Comparison of ENCODE assay signal across 8 cellular contexts in the genomic region with DNA sequence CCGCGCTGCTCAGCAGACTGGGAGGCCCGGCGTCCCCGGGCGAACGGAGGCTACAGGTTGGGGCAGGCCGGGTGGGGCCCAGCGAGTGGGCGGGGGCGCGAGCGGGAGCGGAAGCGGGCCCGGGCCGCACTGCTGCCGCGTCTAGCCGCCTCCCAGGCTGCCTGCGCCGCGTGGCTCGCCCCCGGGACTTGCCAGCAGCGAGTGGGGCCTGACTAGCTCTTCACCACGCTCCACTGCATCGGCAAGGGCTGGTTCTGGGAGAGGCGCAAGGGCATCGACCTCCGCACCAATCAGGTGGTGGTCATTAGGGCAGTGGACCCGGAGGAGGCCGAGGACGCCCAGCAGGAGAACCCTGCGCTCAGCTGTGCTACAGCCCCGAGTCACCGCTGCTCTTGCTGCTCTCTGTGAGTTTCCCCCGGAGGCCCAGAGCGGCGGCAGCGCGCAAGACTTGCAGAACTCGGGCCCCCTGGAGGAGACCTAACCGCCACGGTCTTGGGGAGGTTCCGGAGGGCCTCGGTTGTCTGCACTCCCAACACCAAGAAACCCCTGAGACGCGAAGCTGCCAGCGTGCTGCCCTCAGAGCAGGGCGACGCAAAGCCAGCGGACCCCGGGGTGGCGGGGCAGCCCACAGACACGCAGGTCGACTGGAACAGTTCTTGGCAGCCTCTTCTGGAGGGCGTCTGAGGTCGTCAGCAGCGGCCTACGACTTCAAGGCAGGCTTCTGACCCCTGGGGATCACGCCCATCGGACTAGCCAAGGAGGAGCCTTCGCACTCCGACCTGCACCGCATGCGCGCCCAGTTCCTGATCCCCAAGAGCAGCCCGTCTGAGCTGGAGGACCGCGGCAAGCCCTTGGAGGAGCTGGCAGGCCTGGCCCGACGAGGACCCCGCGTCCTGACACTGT. TPM values are rescaled to one million over a fixed set of nuclear protein-coding genes. Genes with fewer than 3 reads are reported as not detected.
DNase-seq lines count a peak whose midpoint lies in the region; ATAC-seq and TF ChIP-seq lines count a peak whose summit lies in the region.

No MANE protein-coding gene starts in this region.

- TF ChIP-seq CTCF in endodermal cell (conservative IDR thresholded peaks at IDR 0.05): no peak
- TF ChIP-seq CTCF in ovary (IDR thresholded peaks at IDR 0.05): no peak
- TF ChIP-seq CTCF in tibial artery (IDR thresholded peaks at IDR 0.05): no peak

- peak overlapping the region; percentile 46 for H3K4me3 Mint-ChIP-seq in endodermal cell

- H3K4me1 Mint-ChIP-seq in endodermal cell: no peaks in the 10 kb centered on the region

- intact Hi-C loops in ovary (cut with DNase I): no loop called here
- intact Hi-C loops in tibial artery (cut with DNase I; ENCODE audit: low total_unique reads): no loop called here

- H3K4me3 ChIP-seq in endodermal cell (ENCODE audit: low read length): no peak overlapping the region
- no peak overlapping the region for H3K4me3 ChIP-seq in ovary
- peak overlapping the region; percentile 3 to 30 for H3K4me3 ChIP-seq in tibial artery

- no peaks in the 10 kb centered on the region for H3K36me3 ChIP-seq in endodermal cell (ENCODE audit: control insufficient read depth, insufficient read depth, low read length)
- no peaks in the 10 kb centered on the region for H3K36me3 ChIP-seq in ovary
- H3K36me3 ChIP-seq in tibial artery: no peaks in the 10 kb centered on the region

- no peak for ATAC-seq in HG02588 (IDR thresholded peaks at IDR 0.05; ENCODE audit: unreplicated experiment)

- H3K4me1 ChIP-seq in endodermal cell (ENCODE audit: control insufficient read depth, insufficient read depth, low read length) (no peaks in the 10 kb centered on the region), ovary (ENCODE audit: insufficient read depth) (peaks cover 6% of the 10 kb centered on the region), tibial artery (peaks cover 0 to 22% (median 18%) of the 10 kb centered on the region in 4 donors)

- no peak overlapping the region for H3K9ac ChIP-seq in endodermal cell (ENCODE audit: extremely low read depth, low read length, poor library complexity, severe bottlenecking)

- H3K9me3 Mint-ChIP-seq in endodermal cell: peaks cover 9% of the 10 kb centered on the region

- no peak overlapping the region for H3K27ac Mint-ChIP-seq in endodermal cell

- H3K9me3 ChIP-seq in endodermal cell (ENCODE audit: control insufficient read depth, low read length): no peaks in the 10 kb centered on the region
- H3K9me3 ChIP-seq in ovary: no peaks in the 10 kb centered on the region
- peaks cover 0 to 15% (median 0%) of the 10 kb centered on the region in 3 donors for H3K9me3 ChIP-seq in tibial artery

- WGBS in endodermal cell (ENCODE audit: insufficient coverage in 1 of 2, insufficient read length in 1 of 2), 2 experiments: 95 to 96% methylated on average over 43 to 75 of the region's 75 CpGs
- 30 to 42% (median 40%) methylated on average over 75 of the region's 75 CpGs for WGBS in ovary, 3 donors

- H3K27me3 Mint-ChIP-seq in endodermal cell (ENCODE audit: insufficient read depth): peaks cover 47% of the 10 kb centered on the region

- DNase-seq in COLO668 (lab: John Stamatoyannopoulos, UW; ENCODE audit: unreplicated experiment) (peak; percentile 81), endodermal cell (peak; percentile 72), ovary (peak in 3 of 5 donors; percentile 26 to 40 (median 40)), tibial artery (no peak), NCI-H2081 treated with DMSO at 0.1 percent for 48 hours (lab: John Stamatoyannopoulos, UW) (no peak), NCI-H187 treated with DMSO at 0.1 percent for 48 hours (lab: John Stamatoyannopoulos, UW) (no peak)
- DNase-seq in activated CD4-positive, alpha-beta T cell treated with anti-CD3 and anti-CD28 coated beads, Interleukin-2, amount 50 U/mL, for 4 hours: peak; percentile 31 to 40

- H3K27ac ChIP-seq in endodermal cell (ENCODE audit: low read depth, low read length) (no peak overlapping the region), ovary (no peak overlapping the region), tibial artery (no peak overlapping the region)

- TF ChIP-seq POLR2A in ovary (IDR thresholded peaks at IDR 0.05): no peak

- no peak for TF ChIP-seq EP300 in ovary (IDR thresholded peaks at IDR 0.05)

- H3K27me3 ChIP-seq in endodermal cell (ENCODE audit: control insufficient read depth, insufficient read depth, low read length, poor library complexity, severe bottlenecking) (no peaks in the 10 kb centered on the region), ovary (no peaks in the 10 kb centered on the region), tibial artery (peaks cover 0 to 17% of the 10 kb centered on the region in 2 donors)

- no peaks in the 10 kb centered on the region for H3K36me3 Mint-ChIP-seq in endodermal cell (ENCODE audit: low read depth)

RNA-seq across cellular contexts. Expression of gene PTPN2, which starts 27.2 kb away (rescaled TPM):
- total RNA-seq in endodermal cell: 10 to 100 TPM; 47.3 to 48.5 TPM
- 27.7 TPM for polyA plus RNA-seq in endodermal cell (2013, experiment 1 of 2)
- 25.6 TPM for polyA plus RNA-seq in endodermal cell (2013, experiment 2 of 2)
- 10 to 100 TPM; 29.4 to 47.3 (median 36.0) TPM for total RNA-seq in ovary
- polyA plus RNA-seq in ovary: 10 to 100 TPM; 42.3 to 48.1 TPM

RNA-seq across cellular contexts. Expression of gene SEH1L, which starts 36.5 kb away (rescaled TPM):
- total RNA-seq in endodermal cell (10 to 100 TPM; 58.4 to 63.0 TPM), ovary (10 to 100 TPM; 17.3 to 56.1 (median 37.9) TPM)
- 29.5 TPM for polyA plus RNA-seq in endodermal cell (2013, experiment 1 of 2)
- 28.6 TPM for polyA plus RNA-seq in endodermal cell (2013, experiment 2 of 2)
- polyA plus RNA-seq in ovary: 10 to 100 TPM; 12.3 to 21.3 TPM

Comparison
In these comparisons a context has a peak if more than half of its experiments do, and no peak if none do; other contexts are left out.
1. DNase-seq: peak in COLO668 (single experiment), activated CD4-positive, alpha-beta T cell treated with anti-CD3 and anti-CD28 coated beads, Interleukin-2, amount 50 U/mL, for 4 hours (2 of 2), endodermal cell (single experiment) and ovary (3 of 5); none in tibial artery (0 of 2), NCI-H2081 treated with DMSO at 0.1 percent for 48 hours (single experiment) and NCI-H187 treated with DMSO at 0.1 percent for 48 hours (single experiment).
2. H3K4me3 ChIP-seq: peak in tibial artery (2 of 2); none in endodermal cell (single experiment) and ovary (single experiment).